ENCODE assay signal across 21 cellular contexts in genomic region chr12:23827353-23827752, GRCh38.
A peak's percentile ranks its signal among the peaks of the same experiment; 100 is the strongest.
DNase-seq lines count a peak whose midpoint lies in the region; ATAC-seq, FAIRE-seq and TF ChIP-seq lines count a peak whose summit lies in the region.
"Had no signal": no experiment of that assay in that cellular context is flagged by ENCODE, and none has a peak within 500 bp of the region (broad histone marks: within the 10 kb centered on the region; RNA-seq: fewer than 3 reads in every experiment).

No MANE protein-coding gene starts in this region.

- FAIRE-seq in HepG2 (lab: Jason Lieb, UNC) = peak; percentile 72
- FAIRE-seq: G401.6, GM12892 had no signal

- H3K79me2 ChIP-seq in HepG2 (ENCODE audit: insufficient read depth, low read length) = peaks cover 13% of the 10 kb centered on the region

- CTCF ChIA-PET in Caco-2 (lab: Charles Lee) = no interaction called here
- CTCF ChIA-PET in WTC11 (lab: Charles Lee) = no interaction called here
- CTCF ChIA-PET in HepG2 (lab: Yijun Ruan, JAX; ENCODE audit: low intra/inter-chr PET ratio, low total read pairs) = no interaction called here

- peak in 1 of 2 experiments; percentile 28; a peak in 1 of 4 replicates for TF ChIP-seq EP300 in HepG2 (IDR thresholded peaks at IDR 0.05; ENCODE audit: low read depth in 2 of 2, low read length in 2 of 2)
- TF ChIP-seq EP300 in HepG2 (CRISPR knock-in tag; IDR thresholded peaks at IDR 0.05; ENCODE audit: borderline replicate concordance) = no peak

- H3K27me3 Mint-ChIP-seq in Caco-2 (ENCODE audit: insufficient read depth, unreplicated experiment) (no peaks in the 10 kb centered on the region), WTC11 (ENCODE audit: low read depth) (peaks cover 2% of the 10 kb centered on the region; the same call in 1 of the 2 replicates), nephron progenitor cell (ENCODE audit: low read depth, poor library complexity) (no peaks in the 10 kb centered on the region)

- H3K4me1 ChIP-seq in Caco-2 = no peaks in the 10 kb centered on the region
- H3K4me1 ChIP-seq in HepG2 (ENCODE audit: insufficient read depth, low read length) = peaks cover 26% of the 10 kb centered on the region
- H3K4me1 ChIP-seq: SJCRH30 had no signal

- H3K36me3 Mint-ChIP-seq in Caco-2 (ENCODE audit: insufficient read depth, unreplicated experiment) (no peaks in the 10 kb centered on the region), WTC11 (peaks cover 10% of the 10 kb centered on the region), nephron progenitor cell (ENCODE audit: low read depth) (peaks cover 13% of the 10 kb centered on the region)

- peaks cover 10% of the 10 kb centered on the region for H3K9me3 Mint-ChIP-seq in Caco-2 (ENCODE audit: unreplicated experiment)
- peaks cover 18% of the 10 kb centered on the region for H3K9me3 Mint-ChIP-seq in WTC11
- peaks cover 22% of the 10 kb centered on the region for H3K9me3 Mint-ChIP-seq in nephron progenitor cell

- H3K4me1 Mint-ChIP-seq in Caco-2 (ENCODE audit: low read depth, unreplicated experiment) (peaks cover 13% of the 10 kb centered on the region), WTC11 (peaks cover 21% of the 10 kb centered on the region), nephron progenitor cell (no peaks in the 10 kb centered on the region)

- DNase-seq in Caco-2 (peak in 1 of 2 experiments; percentile 37), WTC11 (ENCODE audit: low spot score) (no peak), HepG2 (ENCODE audit: low spot score) (peak; percentile 42), nephron progenitor cell (no peak), cerebellum (ENCODE audit: low spot score) (no peak), NCI-H1105 (lab: John Stamatoyannopoulos, UW) (no peak)
- DNase-seq: Calu3; DMS79 treated with DMSO at 0.1 percent for 48 hours; H9; Kasumi-1; NCI-H1417 treated with DMSO at 0.1 percent for 48 hours; NCI-H2029 treated with DMSO at 0.1 percent for 48 hours; NCI-H2227 treated with DMSO at 0.1 percent for 48 hours; NK-92 treated with Interleukin-12 subunit alpha and Interleukin-12 subunit beta, amount 100 ng/mL, for 24 hours; SJCRH30; SW 1271 had no signal

- H3K4me3 Mint-ChIP-seq in Caco-2 (ENCODE audit: unreplicated experiment) = peak overlapping the region; percentile 24
- H3K4me3 Mint-ChIP-seq in WTC11 = no peak overlapping the region
- H3K4me3 Mint-ChIP-seq in nephron progenitor cell = no peak overlapping the region
- H3K4me3 Mint-ChIP-seq: H9 had no signal

- no peak overlapping the region for H3K4me2 ChIP-seq in HepG2 (ENCODE audit: low read depth, low read length)

- no peak for TF ChIP-seq RAD21 in HepG2 (CRISPR knock-in tag; IDR thresholded peaks at IDR 0.05)

- intact Hi-C loops in Caco-2 (cut with micrococcal nuclease; ENCODE audit: unreplicated experiment) (loop anchor here (1.0 kb wide), 1 partner anchor 70 kb away; no protein-coding TSS in a partner anchor), HepG2 (cut with micrococcal nuclease; ENCODE audit: unreplicated experiment) (no loop called here)

- peak; percentile 55 for ATAC-seq in HG02678 (IDR thresholded peaks at IDR 0.05; ENCODE audit: unreplicated experiment)
- ATAC-seq in WTC11 = no peak
- ATAC-seq in HepG2 = peak; percentile 90
- no peak for ATAC-seq in GM19023 (IDR thresholded peaks at IDR 0.05; ENCODE audit: unreplicated experiment)

- no peaks in the 10 kb centered on the region for H3K36me3 ChIP-seq in Caco-2 (ENCODE audit: control insufficient read depth, insufficient read depth, low read length)
- peaks cover 5 to 34% of the 10 kb centered on the region in 2 experiments for H3K36me3 ChIP-seq in HepG2 (replicated peaks in 1 of 2; ENCODE audit: control insufficient read depth in 1 of 2, insufficient read depth in 2 of 2, low read length in 2 of 2)
- H3K36me3 ChIP-seq: SJCRH30 had no signal

- no peak for TF ChIP-seq POLR2A in HepG2 (IDR thresholded peaks at IDR 0.05; ENCODE audit: insufficient read depth in 1 of 2, low read depth in 2 of 2, low read length in 2 of 2)

- BruUV-seq in Caco-2 (replicated peaks; lab: Mats Ljungman, UMichigan) (no TSS peak), HepG2 (replicated peaks; lab: Mats Ljungman, UMichigan) (no TSS peak)

- no peak overlapping the region for H2AFZ ChIP-seq in HepG2 (ENCODE audit: low read length)

- in situ Hi-C loops in HepG2 (cut with HindIII; ENCODE audit: extremely low pct_ligation_motif_present, low pct_unique_long_range_greater_than_20kb) = no loop called here

- no peaks in the 10 kb centered on the region; the same call in 1 of the 2 replicates for H4K20me1 ChIP-seq in HepG2 (ENCODE audit: insufficient read depth, low read length)

- H3K4me3 ChIP-seq in Caco-2 (ENCODE audit: low read depth, low read length) (no peak overlapping the region), HepG2 (replicated peaks in 1 of 3; ENCODE audit: insufficient read depth in 1 of 3, low read depth in 2 of 3, low read length in 3 of 3) (no peak overlapping the region)
- H3K4me3 ChIP-seq: SJCRH30 had no signal

- H3K9me3 ChIP-seq in Caco-2 (no peaks in the 10 kb centered on the region), HepG2 (ENCODE audit: low read length) (no peaks in the 10 kb centered on the region)
- H3K9me3 ChIP-seq: SJCRH30 had no signal

- POLR2A ChIA-PET in Caco-2 (lab: Charles Lee) = no interaction called here
- POLR2A ChIA-PET in WTC11 (lab: Charles Lee) = no interaction called here
- POLR2A ChIA-PET in HepG2 (lab: Yijun Ruan, JAX) = no interaction called here

- no peak for TF ChIP-seq CTCF in Caco-2 (IDR thresholded peaks at IDR 0.05; ENCODE audit: insufficient read depth in 1 of 2, low read depth in 1 of 2, low read length in 1 of 2, severe bottlenecking in 1 of 2, unreplicated experiment in 1 of 2)
- TF ChIP-seq CTCF in WTC11 (IDR thresholded peaks at IDR 0.05) = no peak
- no peak for TF ChIP-seq CTCF in HepG2 (CRISPR knock-in tag; IDR thresholded peaks at IDR 0.05)
- no peak for TF ChIP-seq CTCF in nephron progenitor cell (IDR thresholded peaks at IDR 0.05)

- H3K27ac Mint-ChIP-seq in Caco-2 (ENCODE audit: unreplicated experiment) (no peak overlapping the region), WTC11 (no peak overlapping the region), nephron progenitor cell (no peak overlapping the region)
- H3K27ac Mint-ChIP-seq: H9 had no signal

- no peaks in the 10 kb centered on the region for H3K27me3 ChIP-seq in Caco-2 (replicated peaks; ENCODE audit: control insufficient read depth, insufficient read depth, low read length)
- no peaks in the 10 kb centered on the region for H3K27me3 ChIP-seq in HepG2 (ENCODE audit: control insufficient read depth in 1 of 2, insufficient read depth in 2 of 2, low read length in 2 of 2)
- H3K27me3 ChIP-seq: SJCRH30 had no signal

- 59% methylated on average over 2 of the region's 2 CpGs for WGBS in HepG2 (ENCODE audit: low lambda C conversion rate)

- H3K27ac ChIP-seq in HepG2 (ENCODE audit: extremely low read length, insufficient read depth, low read length) = no peak overlapping the region
- H3K27ac ChIP-seq: RWPE1, SJCRH30 had no signal

- no peak overlapping the region for H3K9ac ChIP-seq in HepG2 (ENCODE audit: insufficient read depth, low read depth, low read length)

TF ChIP-seq in WTC11, 78 proteins besides CTCF, POLR2A, EP300 and RAD21:
- TF ChIP-seq PRRX2 (CRISPR knock-in tag; IDR thresholded peaks at IDR 0.05) (no peak), GABPB1 (CRISPR knock-in tag; IDR thresholded peaks at IDR 0.05) (peak; percentile 56)
TF ChIP-seq in WTC11: peak in this region for 1.

TF ChIP-seq in HepG2, 621 proteins besides CTCF, POLR2A, EP300 and RAD21 (continues in another document):
- TF ChIP-seq POGZ (CRISPR knock-in tag; IDR thresholded peaks at IDR 0.05) (peak; percentile 25; the same call in 1 of the 2 replicates), ASH2L (IDR thresholded peaks at IDR 0.05; ENCODE audit: insufficient read length, low read depth, low read length) (peak; percentile 24), ATF4 (CRISPR knock-in tag; IDR thresholded peaks at IDR 0.05) (peak in 1 of 2 experiments; percentile 61; a peak in 2 of 4 replicates), MIER2 (CRISPR knock-in tag; IDR thresholded peaks at IDR 0.05) (no peak), ETV6 (CRISPR knock-in tag; conservative IDR thresholded peaks at IDR 0.05) (no peak), ZNF746 (CRISPR knock-in tag; IDR thresholded peaks at IDR 0.05) (no peak), ZNF615 (CRISPR knock-in tag; IDR thresholded peaks at IDR 0.05; ENCODE audit: borderline replicate concordance) (no peak), ZFP90 (CRISPR knock-in tag; IDR thresholded peaks at IDR 0.05; ENCODE audit: borderline replicate concordance) (no peak), JUN (CRISPR knock-in tag; IDR thresholded peaks at IDR 0.05) (no peak), TEAD3 (CRISPR knock-in tag; optimal IDR thresholded peaks at IDR 0.05; ENCODE audit: borderline replicate concordance) (no peak), FOXP4 (CRISPR knock-in tag; IDR thresholded peaks at IDR 0.05) (peak; percentile 43; the same call in 1 of the 2 replicates), ZNF264 (CRISPR knock-in tag; IDR thresholded peaks at IDR 0.05) (no peak), SIN3A (IDR thresholded peaks at IDR 0.05; ENCODE audit: borderline replicate concordance, low read depth, low read length) (no peak)

Comparison
In these comparisons a context has a peak if more than half of its experiments do, and no peak if none do; other contexts are left out.
1. ATAC-seq: peak in HG02678 (single experiment) and HepG2 (single experiment); none in WTC11 (single experiment) and GM19023 (single experiment).